In genomic region chr5:95949810-95950209, GRCh38 we compare ENCODE assay signal across 9 cellular contexts. TPM values are rescaled to one million over a fixed set of nuclear protein-coding genes. Genes with fewer than 3 reads are reported as not detected.
DNase-seq lines count a peak whose midpoint lies in the region; ATAC-seq, FAIRE-seq and TF ChIP-seq lines count a peak whose summit lies in the region.
"Had no signal": no experiment of that assay in that cellular context is flagged by ENCODE, and none has a peak within 500 bp of the region (broad histone marks: within the 10 kb centered on the region; RNA-seq: fewer than 3 reads in every experiment).

No MANE protein-coding gene starts in this region.

- no peaks in the 10 kb centered on the region for H3K9me3 Mint-ChIP-seq in activated T-cell treated with anti-CD3 and anti-CD28 coated beads, Interleukin-2, amount 50 U/mL, for 24 hours

- no peak for TF ChIP-seq POLR2A in Peyer's patch (IDR thresholded peaks at IDR 0.05)

- H3K27me3 ChIP-seq in Peyer's patch, result no peaks in the 10 kb centered on the region
- no peaks in the 10 kb centered on the region for H3K27me3 ChIP-seq in ascending aorta

- intact Hi-C loops in ascending aorta (cut with DNase I), result no loop called here

- POLR2A ChIA-PET in GM10248 (lab: Yijun Ruan, JAX), result interaction anchor here (0.6 to 1.1 kb wide), 3 partner anchors 8 to 383 kb away, joined by 3 to 4 read pairs (median 3); no protein-coding TSS in a partner anchor

- CTCF ChIA-PET in GM10248 (lab: Yijun Ruan, JAX), result interaction anchor here (1.8 to 3.5 kb wide), 5 partner anchors 9 to 13 kb away, joined by 7 to 20 read pairs (median 9); partner anchors contain the start of gene ELL2

- H3K4me3 Mint-ChIP-seq in activated T-cell treated with anti-CD3 and anti-CD28 coated beads, Interleukin-2, amount 50 U/mL, for 24 hours, result no peak overlapping the region
- H3K4me3 Mint-ChIP-seq: CD4-positive, alpha-beta memory T cell had no signal

- TF ChIP-seq CTCF in GM10248 (IDR thresholded peaks at IDR 0.05; ENCODE audit: control extremely low read depth, extremely low read depth, low read depth, missing control alignments) (no peak), Peyer's patch (IDR thresholded peaks at IDR 0.05) (no peak), ascending aorta (IDR thresholded peaks at IDR 0.05) (no peak)

- no peak overlapping the region for H3K4me3 ChIP-seq in Peyer's patch
- no peak overlapping the region for H3K4me3 ChIP-seq in ascending aorta

- peaks cover 46% of the 10 kb centered on the region for H3K4me1 Mint-ChIP-seq in activated T-cell treated with anti-CD3 and anti-CD28 coated beads, Interleukin-2, amount 50 U/mL, for 24 hours (ENCODE audit: low read depth)

- H3K4me1 ChIP-seq in Peyer's patch (peaks cover 0 to 9% (median 0%) of the 10 kb centered on the region in 4 donors), ascending aorta (peaks cover 0 to 36% of the 10 kb centered on the region in 2 donors)

- H3K9me3 ChIP-seq in Peyer's patch (no peaks in the 10 kb centered on the region), ascending aorta (no peaks in the 10 kb centered on the region)

- peak; percentile 67 for FAIRE-seq in GM19239 (lab: Jason Lieb, UNC)

- H3K36me3 ChIP-seq in Peyer's patch (no peaks in the 10 kb centered on the region), ascending aorta (no peaks in the 10 kb centered on the region)

- peaks cover 57% of the 10 kb centered on the region for H3K36me3 Mint-ChIP-seq in activated T-cell treated with anti-CD3 and anti-CD28 coated beads, Interleukin-2, amount 50 U/mL, for 24 hours (ENCODE audit: low read depth)

- no peaks in the 10 kb centered on the region for H3K27me3 Mint-ChIP-seq in activated T-cell treated with anti-CD3 and anti-CD28 coated beads, Interleukin-2, amount 50 U/mL, for 24 hours
- H3K27me3 Mint-ChIP-seq: CD4-positive, alpha-beta memory T cell had no signal

- DNase-seq in GM10248 (ENCODE audit: extremely low spot score) (peak; percentile 32), GM19239 (ENCODE audit: insufficient read length, low spot score) (no peak), Peyer's patch (no peak), NCI-H1048 (lab: John Stamatoyannopoulos, UW) (no peak), ascending aorta (ENCODE audit: low spot score in 2 of 2) (no peak)
- DNase-seq in activated T-cell treated with anti-CD3 and anti-CD28 coated beads, Interleukin-2, amount 50 U/mL, for 24 hours, result no peak
- DNase-seq: CD4-positive, alpha-beta memory T cell had no signal

- ATAC-seq in HG02642 (IDR thresholded peaks at IDR 0.05; ENCODE audit: poor library complexity, unreplicated experiment) (peak; percentile 45), HG03571 (IDR thresholded peaks at IDR 0.05; ENCODE audit: unreplicated experiment) (peak; percentile 92)

- H3K27ac Mint-ChIP-seq in activated T-cell treated with anti-CD3 and anti-CD28 coated beads, Interleukin-2, amount 50 U/mL, for 24 hours, result no peak overlapping the region
- H3K27ac Mint-ChIP-seq: CD4-positive, alpha-beta memory T cell had no signal

- H3K27ac ChIP-seq in Peyer's patch (no peak overlapping the region), ascending aorta (no peak overlapping the region)

RNA-seq across cellular contexts. Expression of gene ELL2, which starts 11.8 kb away (rescaled TPM):
- total RNA-seq in Peyer's patch, result 10 to 100 TPM; 27.9 to 88.3 (median 38.7) TPM
- total RNA-seq in ascending aorta, result 26.0 TPM
